Comparison of ENCODE assay signal across 8 cellular contexts in the genomic region with DNA sequence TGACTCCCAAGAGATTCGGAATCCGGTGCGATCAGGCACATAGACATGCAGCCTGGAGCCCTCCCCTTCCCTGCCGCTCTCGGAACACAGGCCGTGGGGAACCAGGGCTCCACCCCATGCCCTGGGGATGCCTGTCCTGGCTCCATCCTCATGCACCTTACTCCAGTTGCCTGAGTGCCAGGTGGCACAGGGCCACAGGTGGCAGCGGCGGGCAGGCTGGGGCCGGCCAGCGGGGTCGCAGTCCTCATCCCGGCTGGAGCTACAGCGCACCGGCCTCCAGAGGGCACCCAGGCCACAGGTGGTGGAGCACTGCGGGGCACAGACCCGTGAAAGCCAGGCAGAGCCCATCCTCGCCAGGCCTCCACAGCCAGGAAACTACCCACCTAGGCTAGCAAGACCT.
DNase-seq lines count a peak whose midpoint lies in the region; ATAC-seq, FAIRE-seq and TF ChIP-seq lines count a peak whose summit lies in the region.
"Not testable (repeated sequence)": the region's sequence is repeated elsewhere in the genome, so short reads cannot be mapped to it uniquely, and the experiment has no call there.

No MANE protein-coding gene starts in this region.

- not testable (repeated sequence) for FAIRE-seq in HepG2 (lab: Jason Lieb, UNC)

- in situ Hi-C loops in HepG2 (cut with HindIII; ENCODE audit: extremely low pct_ligation_motif_present, low pct_unique_long_range_greater_than_20kb): not testable (repeated sequence)

- not testable (repeated sequence) for H3K27ac ChIP-seq in GM23338 (ENCODE audit: low read depth); PC-3 (ENCODE audit: low read length); foreskin keratinocyte; heart left ventricle; HepG2 (ENCODE audit: extremely low read length, insufficient read depth, low read length)

- H2AFZ ChIP-seq in GM23338; PC-3 (ENCODE audit: low read length); HepG2 (ENCODE audit: low read length): not testable (repeated sequence)

- POLR2A ChIA-PET in PC-3 (lab: Charles Lee; ENCODE audit: unreplicated experiment); WTC11 (lab: Charles Lee); HepG2 (lab: Yijun Ruan, JAX): not testable (repeated sequence)

- H3K79me2 ChIP-seq in GM23338 (replicated peaks; ENCODE audit: insufficient read depth); PC-3 (ENCODE audit: low read length); HepG2 (ENCODE audit: insufficient read depth, low read length): not testable (repeated sequence)

- CTCF ChIA-PET in PC-3 (lab: Charles Lee); WTC11 (lab: Charles Lee); HepG2 (lab: Yijun Ruan, JAX; ENCODE audit: low intra/inter-chr PET ratio, low total read pairs): not testable (repeated sequence)

- not testable (repeated sequence) for H3K27ac Mint-ChIP-seq in GM23338, WTC11, progenitor cell of endocrine pancreas

- not testable (repeated sequence) for H3K9me3 Mint-ChIP-seq in GM23338; WTC11; progenitor cell of endocrine pancreas (ENCODE audit: low read depth)

- not testable (repeated sequence) for H3K27me3 ChIP-seq in GM23338 (ENCODE audit: insufficient read depth); PC-3 (ENCODE audit: low read length); foreskin keratinocyte; heart left ventricle; HepG2 (ENCODE audit: control insufficient read depth in 1 of 2, insufficient read depth in 2 of 2, low read length in 2 of 2)

- not testable (repeated sequence) for H3K9me2 ChIP-seq in GM23338 (ENCODE audit: insufficient read depth); PC-3 (replicated peaks; ENCODE audit: low read length)

- intact Hi-C loops in PC-3 (cut with micrococcal nuclease); heart left ventricle (cut with DNase I); HepG2 (cut with micrococcal nuclease; ENCODE audit: unreplicated experiment): not testable (repeated sequence)

- H3K4me3 Mint-ChIP-seq in GM23338; WTC11; progenitor cell of endocrine pancreas (ENCODE audit: low read depth): not testable (repeated sequence)

- not testable (repeated sequence) for H4K20me1 ChIP-seq in GM23338 (replicated peaks; ENCODE audit: insufficient read depth); PC-3 (ENCODE audit: low read length); HepG2 (ENCODE audit: insufficient read depth, low read length)

- not testable (repeated sequence) for H3F3A ChIP-seq in GM23338 (replicated peaks; ENCODE audit: low read depth); PC-3 (ENCODE audit: low read length, unreplicated experiment)

- TF ChIP-seq POLR2A in heart left ventricle (IDR thresholded peaks at IDR 0.05); HepG2 (IDR thresholded peaks at IDR 0.05; ENCODE audit: insufficient read depth in 1 of 2, low read depth in 2 of 2, low read length in 2 of 2): not testable (repeated sequence)

- 44 to 53% methylated on average over 12 to 13 of the region's 17 CpGs; no CpG with 5 or more reads in 2 of the 4 donors for WGBS in heart left ventricle, 4 donors
- no CpG with 5 or more reads among the region's 17 CpGs for WGBS in HepG2 (ENCODE audit: low lambda C conversion rate)

- H3K4me1 ChIP-seq in GM23338 (ENCODE audit: insufficient read depth); PC-3 (ENCODE audit: insufficient read depth, low read length); foreskin keratinocyte: not testable (repeated sequence)
- H3K4me1 ChIP-seq in heart left ventricle (peaks cover 0 to 15% (median 11%) of the 10 kb centered on the region in 12 donors), HepG2 (ENCODE audit: insufficient read depth, low read length) (peaks cover 14% of the 10 kb centered on the region; the same call in 1 of the 2 replicates)

- not testable (repeated sequence) for DNase-seq in GM23338 (ENCODE audit: low spot score); PC-3; WTC11 (ENCODE audit: low spot score); foreskin keratinocyte; HepG2 (ENCODE audit: low spot score)
- peak; percentile 45 for DNase-seq in activated effector memory CD4-positive, alpha-beta T cell treated with anti-CD3 and anti-CD28 coated beads, Interleukin-2, amount 50 U/mL, for 16 hours
- peak in 1 of 5 donors; percentile 36 for DNase-seq in heart left ventricle
- DNase-seq in progenitor cell of endocrine pancreas (ENCODE audit: low spot score, unreplicated experiment): peak; percentile 5

- BruUV-seq in PC-3 (replicated peaks; lab: Mats Ljungman, UMichigan); HepG2 (replicated peaks; lab: Mats Ljungman, UMichigan): not testable (repeated sequence)

- H3K9ac ChIP-seq in PC-3 (ENCODE audit: low read length); HepG2 (ENCODE audit: insufficient read depth, low read depth, low read length): not testable (repeated sequence)

- not testable (repeated sequence) for H3K4me1 Mint-ChIP-seq in GM23338; WTC11; progenitor cell of endocrine pancreas (ENCODE audit: low read depth)

- ATAC-seq in GM23338 (peak; percentile 53), PC-3 (peak; percentile 42; the same call in 1 of the 2 replicates), WTC11 (peak; percentile 35), foreskin keratinocyte (peak; percentile 31), heart left ventricle (peak in 3 of 4 donors; percentile 8 to 39 (median 25)), HepG2 (peak; percentile 60)

- not testable (repeated sequence) for H3K9me3 ChIP-seq in PC-3 (ENCODE audit: low read length); heart left ventricle; HepG2 (ENCODE audit: low read length)

- H3K36me3 Mint-ChIP-seq in GM23338 (ENCODE audit: low read depth); WTC11; progenitor cell of endocrine pancreas (ENCODE audit: insufficient read depth): not testable (repeated sequence)

- TF ChIP-seq CTCF in GM23338 (conservative IDR thresholded peaks at IDR 0.05; ENCODE audit: low read depth in 2 of 2): peak in 1 of 2 experiments; percentile 31; a peak in 2 of 4 replicates
- not testable (repeated sequence) for TF ChIP-seq CTCF in PC-3 (conservative IDR thresholded peaks at IDR 0.05; ENCODE audit: low read depth, low read length); WTC11 (IDR thresholded peaks at IDR 0.05); foreskin keratinocyte (conservative IDR thresholded peaks at IDR 0.05); HepG2 (CRISPR knock-in tag; IDR thresholded peaks at IDR 0.05); progenitor cell of endocrine pancreas (IDR thresholded peaks at IDR 0.05; ENCODE audit: unreplicated experiment)
- peak in 1 of 12 donors; percentile 7 for TF ChIP-seq CTCF in heart left ventricle (IDR thresholded peaks at IDR 0.05)

- TF ChIP-seq EP300 in HepG2 (IDR thresholded peaks at IDR 0.05; ENCODE audit: low read depth in 2 of 2, low read length in 2 of 2); HepG2 (CRISPR knock-in tag; IDR thresholded peaks at IDR 0.05; ENCODE audit: borderline replicate concordance): not testable (repeated sequence)

- not testable (repeated sequence) for TF ChIP-seq RAD21 in HepG2 (CRISPR knock-in tag; IDR thresholded peaks at IDR 0.05)

- H3K36me3 ChIP-seq in GM23338 (ENCODE audit: insufficient read depth); PC-3 (ENCODE audit: low read depth, low read length); heart left ventricle; HepG2 (replicated peaks in 1 of 2; ENCODE audit: control insufficient read depth in 1 of 2, insufficient read depth in 2 of 2, low read length in 2 of 2): not testable (repeated sequence)

- not testable (repeated sequence) for H3K4me3 ChIP-seq in GM23338; PC-3 (ENCODE audit: low read length); heart left ventricle; HepG2 (replicated peaks in 1 of 3; ENCODE audit: insufficient read depth in 1 of 3, low read depth in 2 of 3, low read length in 3 of 3)

- H3K27me3 Mint-ChIP-seq in GM23338 (ENCODE audit: insufficient read depth, low read depth, poor library complexity); WTC11 (ENCODE audit: low read depth); progenitor cell of endocrine pancreas: not testable (repeated sequence)

- not testable (repeated sequence) for H3K4me2 ChIP-seq in GM23338; PC-3 (ENCODE audit: low read length); HepG2 (ENCODE audit: low read depth, low read length)

TF ChIP-seq in HepG2, 621 proteins besides CTCF, POLR2A, EP300 and RAD21:
- TF ChIP-seq STAG1 (CRISPR knock-in tag; IDR thresholded peaks at IDR 0.05): peak; percentile 35
